Comparison of ENCODE assay signal across 8 cellular contexts in genomic region chr12:48119834-48120195, GRCh38. TPM values are rescaled to one million over a fixed set of nuclear protein-coding genes. Genes with fewer than 3 reads are reported as not detected.
DNase-seq lines count a peak whose midpoint lies in the region; ATAC-seq, FAIRE-seq and TF ChIP-seq lines count a peak whose summit lies in the region.

No MANE protein-coding gene starts in this region.

- TF ChIP-seq RAD21 in HCT116 (IDR thresholded peaks at IDR 0.05; ENCODE audit: low read depth), result no peak

- peaks cover 15 to 18% of the 10 kb centered on the region in 2 experiments; a peak in 3 of 4 replicates for H3K36me3 ChIP-seq in HCT116 (ENCODE audit: control insufficient read depth in 1 of 2, insufficient read depth in 2 of 2, low read length in 2 of 2)
- H3K36me3 ChIP-seq in lung (ENCODE audit: control insufficient read depth in 2 of 2, insufficient read depth in 2 of 2, low read length in 2 of 2), result peaks cover 0 to 5% of the 10 kb centered on the region in 2 donors

- POLR2A ChIA-PET in HCT116 (lab: Charles Lee), result interaction anchor here (1.0 to 1.3 kb wide), 2 partner anchors 9 to 33 kb away, joined by 3 read pairs; no protein-coding TSS in a partner anchor

- 20 to 21% methylated on average over 5 of the region's 5 CpGs for WGBS in lung, 2 donors

- intact Hi-C loops in HCT116 (cut with micrococcal nuclease), result no loop called here

- H3K9me3 ChIP-seq in HCT116 (ENCODE audit: control insufficient read depth in 1 of 2, insufficient read depth in 1 of 2, low read depth in 1 of 2, low read length in 2 of 2), result no peaks in the 10 kb centered on the region
- peaks cover 0 to 2% of the 10 kb centered on the region in 2 donors for H3K9me3 ChIP-seq in lung (ENCODE audit: control insufficient read depth in 2 of 2, insufficient read depth in 1 of 2, low read length in 1 of 2)

- no peak for TF ChIP-seq POLR2A in HCT116 (IDR thresholded peaks at IDR 0.05; ENCODE audit: borderline replicate concordance, extremely low read depth, insufficient read depth, insufficient read length)
- no peak for TF ChIP-seq POLR2A in erythroblast (IDR thresholded peaks at IDR 0.05; ENCODE audit: low read length)

- H3K4me3 ChIP-seq in HCT116 (replicated peaks in 1 of 2; ENCODE audit: low read depth in 1 of 2, low read length in 2 of 2) (peak overlapping the region; percentile 79 to 93), lung (peak overlapping the region; percentile 79)

- 0 out of 2 replicates have a peak, but pooled peaks cover 4% of the 10 kb centered on the region for H3K27me3 ChIP-seq in HCT116 (ENCODE audit: insufficient read depth, low read length)
- H3K27me3 ChIP-seq in lung (ENCODE audit: control insufficient read depth, insufficient read depth), result no peaks in the 10 kb centered on the region

- H3K4me1 ChIP-seq in HCT116 (ENCODE audit: control insufficient read depth in 1 of 2, insufficient read depth in 2 of 2, low read length in 2 of 2), result peaks cover 12 to 17% of the 10 kb centered on the region in 2 experiments
- peaks cover 3 to 7% of the 10 kb centered on the region in 2 donors for H3K4me1 ChIP-seq in lung (ENCODE audit: control insufficient read depth in 2 of 2, insufficient read depth in 2 of 2, low read length in 2 of 2)

- no peaks in the 10 kb centered on the region for H3K9me2 ChIP-seq in HCT116 (ENCODE audit: insufficient read depth)

- FAIRE-seq in urothelium cell line (lab: Jason Lieb, UNC), result no peak

- CTCF ChIA-PET in HCT116 (lab: Charles Lee), result interaction anchor here (1.3 kb wide), 1 partner anchor 214 kb away, joined by 3 read pairs; no protein-coding TSS in a partner anchor

- peak overlapping the region; percentile 86 for H3K4me2 ChIP-seq in HCT116 (ENCODE audit: low read length)

- BruUV-seq in HCT116 (replicated peaks; lab: Mats Ljungman, UMichigan), result TSS peak; percentile 40

- H2AFZ ChIP-seq in HCT116 (ENCODE audit: low read depth, low read length, poor library complexity, severe bottlenecking), result no peak overlapping the region

- DNase-seq in HCT116 (ENCODE audit: low read depth, low spot score), result no peak
- DNase-seq in astrocyte of the hippocampus (ENCODE audit: low read depth, low spot score), result peak; percentile 43
- DNase-seq in lung (ENCODE audit: low spot score), result no peak
- peak; percentile 22 for DNase-seq in urothelium cell line (ENCODE audit: low spot score)
- DNase-seq in erythroblast (lab: John Stamatoyannopoulos, UW), result no peak
- no peak for DNase-seq in NCI-H1436 (lab: John Stamatoyannopoulos, UW)

- TF ChIP-seq CTCF in 22Rv1 (IDR thresholded peaks at IDR 0.05) (no peak), HCT116 (IDR thresholded peaks at IDR 0.05 in 2 of 3, conservative IDR thresholded peaks at IDR 0.05 in 1 of 3; ENCODE audit: borderline replicate concordance in 1 of 3, insufficient read depth in 1 of 3, low read depth in 2 of 3, low read length in 2 of 3) (no peak), lung (IDR thresholded peaks at IDR 0.05; ENCODE audit: control extremely low read depth, extremely low read depth) (no peak)

- ATAC-seq in HCT116, result peak; percentile 1; the same call in 1 of the 2 replicates
- no peak for ATAC-seq in lung (ENCODE audit: insufficient read depth, low FRiP score)
- ATAC-seq in HG02981 (IDR thresholded peaks at IDR 0.05; ENCODE audit: unreplicated experiment), result no peak

- H3K79me2 ChIP-seq in HCT116 (ENCODE audit: insufficient read depth, low read length), result peaks cover 25% of the 10 kb centered on the region

- H3K9ac ChIP-seq in HCT116 (ENCODE audit: low read length), result peak overlapping the region; percentile 81

- peak overlapping the region; percentile 73 for H3K27ac ChIP-seq in 22Rv1
- peak overlapping the region; percentile 8; the same call in 1 of the 2 replicates for H3K27ac ChIP-seq in HCT116 (ENCODE audit: low read depth, low read length)
- peak overlapping the region in 1 of 2 donors; percentile 76 for H3K27ac ChIP-seq in lung (ENCODE audit: low read depth in 1 of 2, low read length in 1 of 2)

- RAD21 ChIA-PET in HCT116 (lab: Charles Lee; ENCODE audit: low non-redundant PET in 1 of 2, low total read pairs in 2 of 2, uncharacterized antibody in 2 of 2, unreplicated experiment in 2 of 2), result no interaction called here

- no peaks in the 10 kb centered on the region for H4K20me1 ChIP-seq in HCT116 (ENCODE audit: insufficient read depth)

TF ChIP-seq in HCT116, 20 proteins besides CTCF, POLR2A, EP300 and RAD21:
- TF ChIP-seq SP1 (IDR thresholded peaks at IDR 0.05; ENCODE audit: low read depth) (no peak), JUND (IDR thresholded peaks at IDR 0.05) (no peak), ZNF274 (IDR thresholded peaks at IDR 0.05; ENCODE audit: low read depth, low read length) (no peak), ELF1 (IDR thresholded peaks at IDR 0.05; ENCODE audit: borderline replicate concordance, low read depth) (no peak), SRF (IDR thresholded peaks at IDR 0.05; ENCODE audit: low read depth) (no peak), REST (IDR thresholded peaks at IDR 0.05; ENCODE audit: low read depth) (no peak), EGR1 (IDR thresholded peaks at IDR 0.05; ENCODE audit: low read depth) (no peak)

RNA-seq across cellular contexts. Expression of gene PFKM, which starts 0.7 kb away (rescaled TPM):
- total RNA-seq in HCT116 (2021; ENCODE audit: unreplicated experiment), result 144 TPM
- 77.6 and 87.3 TPM in 2 replicates for polyA plus RNA-seq in HCT116 (2012)
- total RNA-seq in lung, result 10 to 100 TPM; 37.5 to 48.9 TPM
- 10 to 100 TPM; 14.0 to 23.3 TPM for polyA plus RNA-seq in lung

RNA-seq across cellular contexts. Expression of gene SENP1, which starts 13.9 kb away (rescaled TPM):
- 17.7 TPM for total RNA-seq in HCT116 (2021; ENCODE audit: unreplicated experiment)
- polyA plus RNA-seq in HCT116 (2012), result 3.4 and 4.7 TPM in 2 replicates
- 10 to 100 TPM; 20.0 to 30.8 TPM for total RNA-seq in lung
- polyA plus RNA-seq in lung, result 1 to 10 TPM; 3.5 to 5.9 TPM

RNA-seq across cellular contexts. Expression of gene ASB8, which starts 37.5 kb away (rescaled TPM):
- 14.0 TPM for total RNA-seq in HCT116 (2021; ENCODE audit: unreplicated experiment)
- 7.7 and 12.9 TPM in 2 replicates for polyA plus RNA-seq in HCT116 (2012)
- 10 to 100 TPM; 34.4 to 55.1 TPM for total RNA-seq in lung
- polyA plus RNA-seq in lung, result 10 to 100 TPM; 12.0 to 19.3 TPM

Comparison
In these comparisons a context has a peak if more than half of its experiments do, and no peak if none do; other contexts are left out.
1. DNase-seq: peak in astrocyte of the hippocampus (single experiment) and urothelium cell line (single experiment); none in HCT116 (single experiment), lung (single experiment), erythroblast (0 of 2) and NCI-H1436 (single experiment).